In genomic region chr2:231925303-231926179, GRCh38 we compare ENCODE assay signal across 8 cellular contexts. TPM values are rescaled to one million over a fixed set of nuclear protein-coding genes. Genes with fewer than 3 reads are reported as not detected.
DNase-seq lines count a peak whose midpoint lies in the region; ATAC-seq and TF ChIP-seq lines count a peak whose summit lies in the region.

No MANE protein-coding gene starts in this region.

- H4K20me1 ChIP-seq in Karpas-422 (ENCODE audit: insufficient read depth, low read depth, low read length) = no peaks in the 10 kb centered on the region

- TF ChIP-seq POLR2A in heart left ventricle (IDR thresholded peaks at IDR 0.05) (no peak), thyroid gland (IDR thresholded peaks at IDR 0.05) (no peak)

- H3K36me3 ChIP-seq in Karpas-422 (ENCODE audit: insufficient read depth, low read length) (no peaks in the 10 kb centered on the region), adipocyte (ENCODE audit: control insufficient read depth, insufficient read depth, low read length, severe bottlenecking) (no peaks in the 10 kb centered on the region), heart left ventricle (no peaks in the 10 kb centered on the region), trophoblast cell (ENCODE audit: control insufficient read depth in 1 of 2, insufficient read depth in 2 of 2, low read length in 2 of 2) (no peaks in the 10 kb centered on the region), thyroid gland (no peaks in the 10 kb centered on the region)

- no peak overlapping the region for H3K14ac ChIP-seq in trophoblast cell (ENCODE audit: low read length)

- no peaks in the 10 kb centered on the region for H3K9me3 ChIP-seq in Karpas-422 (ENCODE audit: low read length)
- H3K9me3 ChIP-seq in adipocyte (ENCODE audit: control insufficient read depth, low read length) = no peaks in the 10 kb centered on the region
- no peaks in the 10 kb centered on the region for H3K9me3 ChIP-seq in heart left ventricle
- H3K9me3 ChIP-seq in trophoblast cell (ENCODE audit: insufficient read depth, low read depth, low read length) = peaks cover 3% of the 10 kb centered on the region
- no peaks in the 10 kb centered on the region for H3K9me3 ChIP-seq in thyroid gland

- H3K4me1 ChIP-seq in Karpas-422 (ENCODE audit: low read length) (peaks cover 31% of the 10 kb centered on the region), adipocyte (ENCODE audit: control insufficient read depth, insufficient read depth, low read length) (peaks cover 11% of the 10 kb centered on the region), heart left ventricle (peaks cover 4 to 40% (median 20%) of the 10 kb centered on the region in 12 donors), trophoblast cell (ENCODE audit: control insufficient read depth in 1 of 2, insufficient read depth in 2 of 2, low read length in 2 of 2) (peaks cover 11 to 18% of the 10 kb centered on the region in 2 experiments), thyroid gland (peaks cover 14 to 25% of the 10 kb centered on the region in 2 donors)

- DNase-seq in NCI-H1417 (lab: John Stamatoyannopoulos, UW) (peak; percentile 39 to 68 (median 65)), NCI-H1417 treated with DMSO at 0.1 percent for 48 hours (lab: John Stamatoyannopoulos, UW) (no peak), Karpas-422 (peak; percentile 90), T follicular helper cell (ENCODE audit: low read depth) (peak; percentile 40), adipocyte (ENCODE audit: low read depth) (peak; percentile 95), heart left ventricle (peak; percentile 82 to 91 (median 85)), trophoblast cell (peak; percentile 83 to 91), thyroid gland (peak; percentile 87 to 91)

- ATAC-seq in heart left ventricle = peak; percentile 75 to 90 (median 84)

- H3K79me1 ChIP-seq in trophoblast cell (ENCODE audit: low read length) = no peaks in the 10 kb centered on the region

- no peak overlapping the region for H3K27ac ChIP-seq in Karpas-422 (ENCODE audit: low read length)
- H3K27ac ChIP-seq in heart left ventricle = peak overlapping the region in 1 of 12 donors; percentile 15
- no peak overlapping the region for H3K27ac ChIP-seq in trophoblast cell (ENCODE audit: low read depth, low read length)
- H3K27ac ChIP-seq in thyroid gland = no peak overlapping the region

- no peak overlapping the region for H3K23ac ChIP-seq in trophoblast cell (ENCODE audit: low read length)

- no peaks in the 10 kb centered on the region for H3K79me2 ChIP-seq in Karpas-422 (ENCODE audit: low read length)
- H3K79me2 ChIP-seq in trophoblast cell (ENCODE audit: control insufficient read depth, insufficient read depth, low read length, poor library complexity) = no peaks in the 10 kb centered on the region

- no peak overlapping the region for H4K91ac ChIP-seq in trophoblast cell (ENCODE audit: low read depth, low read length)

- H3K27me3 ChIP-seq in Karpas-422 (ENCODE audit: low read length) = no peaks in the 10 kb centered on the region
- peaks cover 87% of the 10 kb centered on the region for H3K27me3 ChIP-seq in adipocyte (replicated peaks; ENCODE audit: control insufficient read depth, insufficient read depth, low read length)
- peaks cover 9 to 79% (median 39%) of the 10 kb centered on the region in 9 donors for H3K27me3 ChIP-seq in heart left ventricle
- H3K27me3 ChIP-seq in trophoblast cell (ENCODE audit: insufficient read depth, low read length) = peaks cover 39% of the 10 kb centered on the region
- H3K27me3 ChIP-seq in thyroid gland = no peaks in the 10 kb centered on the region

- intact Hi-C loops in heart left ventricle (cut with DNase I) = loop anchor here in 9 of 10 donors (1.0 to 5.0 kb wide), 7 partner anchors 213 to 517 kb away; no protein-coding TSS in a partner anchor
- intact Hi-C loops in thyroid gland (cut with DNase I) = loop anchor here (2.0 to 10.0 kb wide), 4 partner anchors 73 to 599 kb away; partner anchors contain the start of genes CHRND and PRSS56

- no peak overlapping the region for H2BK120ac ChIP-seq in trophoblast cell (ENCODE audit: insufficient read depth, low read length, poor library complexity)

- H2BK5ac ChIP-seq in trophoblast cell (ENCODE audit: low read depth, low read length, poor library complexity) = no peak overlapping the region

- H2AFZ ChIP-seq in Karpas-422 (ENCODE audit: low read length) = no peak overlapping the region
- peak overlapping the region; percentile 0 for H2AFZ ChIP-seq in trophoblast cell (ENCODE audit: insufficient read depth, low read length, poor library complexity)

- H4K8ac ChIP-seq in trophoblast cell (ENCODE audit: low read depth, low read length) = no peak overlapping the region

- no peaks in the 10 kb centered on the region for H3K9me2 ChIP-seq in Karpas-422 (replicated peaks; ENCODE audit: insufficient read depth, low read length)

- H2BK12ac ChIP-seq in trophoblast cell (ENCODE audit: low read length) = no peak overlapping the region

- 1% methylated on average over 33 to 96 of the region's 96 CpGs for WGBS in heart left ventricle, 4 donors
- no CpG with 5 or more reads among the region's 96 CpGs for WGBS in trophoblast cell (ENCODE audit: extremely low coverage, insufficient coverage, insufficient read length)
- WGBS in thyroid gland, 2 donors = 0 to 3% methylated on average over 2 to 46 of the region's 96 CpGs

- TF ChIP-seq CTCF in heart left ventricle (IDR thresholded peaks at IDR 0.05) (peak; percentile 81 to 98 (median 91)), thyroid gland (IDR thresholded peaks at IDR 0.05) (peak; percentile 49 to 95 (median 86))

- no peak overlapping the region for H2AK5ac ChIP-seq in trophoblast cell (ENCODE audit: low read length)

- no peak overlapping the region for H3K18ac ChIP-seq in trophoblast cell (ENCODE audit: low read length)

- H3K4ac ChIP-seq in trophoblast cell (ENCODE audit: low read depth, low read length) = no peak overlapping the region

- H3K4me2 ChIP-seq in Karpas-422 (ENCODE audit: low read depth, low read length, poor library complexity, severe bottlenecking) = peak overlapping the region; percentile 75
- H3K4me2 ChIP-seq in trophoblast cell (ENCODE audit: low read length) = peak overlapping the region; percentile 83

- H4K12ac ChIP-seq in trophoblast cell (ENCODE audit: low read depth, low read length) = no peak overlapping the region

- H3K4me3 ChIP-seq in Karpas-422 (ENCODE audit: low read length) (peak overlapping the region; percentile 60), adipocyte (ENCODE audit: low read length) (peak overlapping the region; percentile 62), heart left ventricle (peak overlapping the region; percentile 26 to 59 (median 50)), trophoblast cell (ENCODE audit: low read depth, low read length) (peak overlapping the region; percentile 61), thyroid gland (replicated peaks in 1 of 3) (peak overlapping the region in 1 of 3 donors; percentile 35)

- peak overlapping the region; percentile 35; the same call in 1 of the 2 replicates for H3K9ac ChIP-seq in Karpas-422 (ENCODE audit: low read length)
- H3K9ac ChIP-seq in adipocyte (ENCODE audit: low read length) = no peak overlapping the region
- no peak overlapping the region for H3K9ac ChIP-seq in trophoblast cell (ENCODE audit: low read length)

RNA-seq across cellular contexts. Expression of gene NPPC, which starts 0.7 kb away (rescaled TPM):
- not detected in 2 replicates for total RNA-seq in Karpas-422 (2014; rRNA removed; shearing (Covaris generic); ENCODE audit: low replicate concordance)
- total RNA-seq in heart left ventricle (1 to 10 TPM in 4 of 9 donors, under 1 TPM in 3, not detected in 2; 0.42 to 7.0 (median 1.3) TPM), thyroid gland (not detected)
- 1 to 10 TPM; 2.7 to 3.9 TPM for polyA plus RNA-seq in heart left ventricle
- 0.94 and 1.3 TPM in 2 replicates for polyA plus RNA-seq in trophoblast cell (2013)

RNA-seq across cellular contexts. Expression of gene DIS3L2, which starts 36.0 kb away (rescaled TPM):
- total RNA-seq in Karpas-422 (2014; rRNA removed; shearing (Covaris generic); ENCODE audit: low replicate concordance) = 15.8 and 19.0 TPM in 2 replicates
- total RNA-seq in heart left ventricle = 10 to 100 TPM; 14.9 to 27.3 (median 22.4) TPM
- polyA plus RNA-seq in heart left ventricle = 10 to 100 TPM; 12.4 to 12.9 TPM
- 9.9 TPM in 2 replicates for polyA plus RNA-seq in trophoblast cell (2013)
- 10 to 100 TPM; 42.2 to 68.7 (median 50.3) TPM for total RNA-seq in thyroid gland
